1 cellular context compared by ENCODE assay signal in the genomic region with DNA sequence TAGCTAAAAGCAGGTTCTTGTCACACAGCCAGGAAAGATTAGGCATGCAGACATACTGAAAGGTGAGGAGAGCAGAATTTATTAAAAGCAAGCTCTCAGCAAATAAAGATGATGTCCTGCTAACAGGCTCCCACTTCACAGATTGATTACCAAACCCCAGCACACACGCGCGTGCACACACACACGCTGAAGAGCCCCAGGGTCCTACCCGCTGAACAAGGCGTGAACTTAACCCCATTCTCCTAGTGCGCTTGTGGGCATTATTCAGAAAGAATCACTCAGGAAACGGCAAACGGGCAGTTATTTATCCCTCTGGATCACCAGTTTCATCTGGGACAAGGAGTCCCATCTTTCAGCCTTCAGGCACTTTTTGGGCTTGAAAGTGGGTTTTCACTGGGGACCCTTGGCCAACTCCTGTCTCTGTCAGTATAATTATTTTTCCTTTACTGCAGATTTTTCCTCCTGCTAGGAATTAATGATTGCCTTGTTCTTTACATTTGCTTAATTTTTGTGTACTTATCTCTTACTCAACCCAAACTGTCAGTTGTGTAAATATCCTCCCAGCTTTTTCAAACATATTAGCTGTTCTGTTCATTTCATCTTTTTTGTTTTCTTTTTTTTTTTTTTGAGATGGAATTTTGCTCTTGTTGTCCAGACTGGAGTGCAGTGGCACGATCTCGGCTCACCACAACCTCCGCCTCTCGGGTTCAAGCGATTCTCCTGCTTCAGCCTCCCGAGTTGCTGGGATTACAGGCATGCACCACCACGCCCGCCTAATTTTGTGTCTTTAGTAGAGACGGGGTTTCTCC.
A peak's percentile ranks its signal among the peaks of the same experiment; 100 is the strongest.
TF ChIP-seq lines count a peak whose summit lies in the region.

No MANE protein-coding gene starts in this region.

TF ChIP-seq in HepG2, 621 proteins besides CTCF, POLR2A, EP300 and RAD21 (continued from another document and continues in another):
- TF ChIP-seq, protein P1, sequence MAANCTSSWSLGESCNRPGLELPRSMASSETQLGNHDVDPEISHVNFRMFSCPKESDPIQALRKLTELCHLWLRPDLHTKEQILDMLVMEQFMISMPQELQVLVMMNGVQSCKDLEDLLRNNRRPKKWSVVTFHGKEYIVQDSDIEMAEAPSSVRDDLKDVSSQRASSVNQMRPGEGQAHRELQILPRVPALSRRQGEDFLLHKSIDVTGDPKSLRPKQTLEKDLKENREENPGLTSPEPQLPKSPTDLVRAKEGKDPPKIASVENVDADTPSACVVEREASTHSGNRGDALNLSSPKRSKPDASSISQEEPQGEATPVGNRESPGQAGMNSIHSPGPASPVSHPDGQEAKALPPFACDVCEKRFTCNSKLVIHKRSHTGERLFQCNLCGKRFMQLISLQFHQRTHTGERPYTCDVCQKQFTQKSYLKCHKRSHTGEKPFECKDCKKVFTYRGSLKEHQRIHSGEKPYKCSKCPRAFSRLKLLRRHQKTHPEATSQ (CRISPR knock-in tag; IDR thresholded peaks at IDR 0.05; ENCODE audit: borderline replicate concordance), result no peak
- TF ChIP-seq ZNF850 (CRISPR knock-in tag; conservative IDR thresholded peaks at IDR 0.05) (no peak), KAT8 (CRISPR knock-in tag; IDR thresholded peaks at IDR 0.05) (peak; percentile 75; the same call in 1 of the 2 replicates), ZNF264 (CRISPR knock-in tag; IDR thresholded peaks at IDR 0.05) (0 out of 2 replicates have a peak, but pooled peaks have one; percentile 38), RBFOX2 (IDR thresholded peaks at IDR 0.05; ENCODE audit: low read depth, low read length) (no peak), ZNF256 (CRISPR knock-in tag; conservative IDR thresholded peaks at IDR 0.05) (no peak), HHEX (CRISPR knock-in tag; IDR thresholded peaks at IDR 0.05) (0 out of 2 replicates have a peak, but pooled peaks have one; percentile 68), PAWR (CRISPR knock-in tag; IDR thresholded peaks at IDR 0.05; ENCODE audit: borderline replicate concordance) (no peak), NFRKB (IDR thresholded peaks at IDR 0.05) (no peak), MTF1 (CRISPR knock-in tag; IDR thresholded peaks at IDR 0.05) (no peak), RFXAP (CRISPR knock-in tag; IDR thresholded peaks at IDR 0.05; ENCODE audit: borderline replicate concordance) (0 out of 2 replicates have a peak, but pooled peaks have one; percentile 37), MAF1 (CRISPR knock-in tag; IDR thresholded peaks at IDR 0.05; ENCODE audit: borderline replicate concordance) (no peak), REL (CRISPR knock-in tag; conservative IDR thresholded peaks at IDR 0.05) (no peak), SOX13 (IDR thresholded peaks at IDR 0.05) (0 out of 2 replicates have a peak, but pooled peaks have one; percentile 25), SOX13 (CRISPR knock-in tag; conservative IDR thresholded peaks at IDR 0.05 in 1 of 2, IDR thresholded peaks at IDR 0.05 in 1 of 2) (peak in 1 of 2 experiments; percentile 90; a peak in 2 of 4 replicates), ZNF598 (CRISPR knock-in tag; IDR thresholded peaks at IDR 0.05; ENCODE audit: borderline replicate concordance) (no peak), RORA (CRISPR knock-in tag; IDR thresholded peaks at IDR 0.05) (no peak), XBP1 (CRISPR knock-in tag; IDR thresholded peaks at IDR 0.05) (no peak), MED13 (CRISPR knock-in tag; IDR thresholded peaks at IDR 0.05) (no peak), CHD2 (IDR thresholded peaks at IDR 0.05; ENCODE audit: low read depth, low read length) (no peak), ZFP36 (IDR thresholded peaks at IDR 0.05; ENCODE audit: borderline replicate concordance, low read depth, low read length, partially characterized antibody) (no peak), ARNT (IDR thresholded peaks at IDR 0.05) (no peak), ATM (IDR thresholded peaks at IDR 0.05; ENCODE audit: borderline replicate concordance) (no peak), ZNF260 (CRISPR knock-in tag; IDR thresholded peaks at IDR 0.05; ENCODE audit: borderline replicate concordance, low read depth) (no peak), CC2D1A (CRISPR knock-in tag; IDR thresholded peaks at IDR 0.05) (no peak), TP53 (CRISPR knock-in tag; conservative IDR thresholded peaks at IDR 0.05) (no peak), TEAD3 (CRISPR knock-in tag; optimal IDR thresholded peaks at IDR 0.05; ENCODE audit: borderline replicate concordance) (peak; percentile 71), GPN1 (CRISPR knock-in tag; IDR thresholded peaks at IDR 0.05; ENCODE audit: borderline replicate concordance) (no peak), FOXA3 (CRISPR knock-in tag; IDR thresholded peaks at IDR 0.05) (peak; percentile 98), ZNF432 (CRISPR knock-in tag; IDR thresholded peaks at IDR 0.05; ENCODE audit: borderline replicate concordance) (no peak), RFX1 (IDR thresholded peaks at IDR 0.05) (no peak), FOXP1 (IDR thresholded peaks at IDR 0.05) (peak; percentile 96), FOXP1 (CRISPR knock-in tag; IDR thresholded peaks at IDR 0.05) (peak; percentile 92), CCAR2 (optimal IDR thresholded peaks at IDR 0.05; ENCODE audit: low read depth, low read length) (no peak), CBX1 (IDR thresholded peaks at IDR 0.05; ENCODE audit: low read depth) (peak; percentile 66), CENPT (CRISPR knock-in tag; IDR thresholded peaks at IDR 0.05; ENCODE audit: low read depth) (no peak), HMG20A (CRISPR knock-in tag; IDR thresholded peaks at IDR 0.05; ENCODE audit: borderline replicate concordance) (peak; percentile 88; the same call in 1 of the 2 replicates), PRPF4 (IDR thresholded peaks at IDR 0.05; ENCODE audit: low read depth, low read length, poor library complexity, severe bottlenecking) (no peak)
- TF ChIP-seq, protein P2, sequence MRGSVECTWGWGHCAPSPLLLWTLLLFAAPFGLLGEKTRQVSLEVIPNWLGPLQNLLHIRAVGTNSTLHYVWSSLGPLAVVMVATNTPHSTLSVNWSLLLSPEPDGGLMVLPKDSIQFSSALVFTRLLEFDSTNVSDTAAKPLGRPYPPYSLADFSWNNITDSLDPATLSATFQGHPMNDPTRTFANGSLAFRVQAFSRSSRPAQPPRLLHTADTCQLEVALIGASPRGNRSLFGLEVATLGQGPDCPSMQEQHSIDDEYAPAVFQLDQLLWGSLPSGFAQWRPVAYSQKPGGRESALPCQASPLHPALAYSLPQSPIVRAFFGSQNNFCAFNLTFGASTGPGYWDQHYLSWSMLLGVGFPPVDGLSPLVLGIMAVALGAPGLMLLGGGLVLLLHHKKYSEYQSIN (CRISPR knock-in tag; IDR thresholded peaks at IDR 0.05; ENCODE audit: borderline replicate concordance), result no peak
- TF ChIP-seq, protein P3, sequence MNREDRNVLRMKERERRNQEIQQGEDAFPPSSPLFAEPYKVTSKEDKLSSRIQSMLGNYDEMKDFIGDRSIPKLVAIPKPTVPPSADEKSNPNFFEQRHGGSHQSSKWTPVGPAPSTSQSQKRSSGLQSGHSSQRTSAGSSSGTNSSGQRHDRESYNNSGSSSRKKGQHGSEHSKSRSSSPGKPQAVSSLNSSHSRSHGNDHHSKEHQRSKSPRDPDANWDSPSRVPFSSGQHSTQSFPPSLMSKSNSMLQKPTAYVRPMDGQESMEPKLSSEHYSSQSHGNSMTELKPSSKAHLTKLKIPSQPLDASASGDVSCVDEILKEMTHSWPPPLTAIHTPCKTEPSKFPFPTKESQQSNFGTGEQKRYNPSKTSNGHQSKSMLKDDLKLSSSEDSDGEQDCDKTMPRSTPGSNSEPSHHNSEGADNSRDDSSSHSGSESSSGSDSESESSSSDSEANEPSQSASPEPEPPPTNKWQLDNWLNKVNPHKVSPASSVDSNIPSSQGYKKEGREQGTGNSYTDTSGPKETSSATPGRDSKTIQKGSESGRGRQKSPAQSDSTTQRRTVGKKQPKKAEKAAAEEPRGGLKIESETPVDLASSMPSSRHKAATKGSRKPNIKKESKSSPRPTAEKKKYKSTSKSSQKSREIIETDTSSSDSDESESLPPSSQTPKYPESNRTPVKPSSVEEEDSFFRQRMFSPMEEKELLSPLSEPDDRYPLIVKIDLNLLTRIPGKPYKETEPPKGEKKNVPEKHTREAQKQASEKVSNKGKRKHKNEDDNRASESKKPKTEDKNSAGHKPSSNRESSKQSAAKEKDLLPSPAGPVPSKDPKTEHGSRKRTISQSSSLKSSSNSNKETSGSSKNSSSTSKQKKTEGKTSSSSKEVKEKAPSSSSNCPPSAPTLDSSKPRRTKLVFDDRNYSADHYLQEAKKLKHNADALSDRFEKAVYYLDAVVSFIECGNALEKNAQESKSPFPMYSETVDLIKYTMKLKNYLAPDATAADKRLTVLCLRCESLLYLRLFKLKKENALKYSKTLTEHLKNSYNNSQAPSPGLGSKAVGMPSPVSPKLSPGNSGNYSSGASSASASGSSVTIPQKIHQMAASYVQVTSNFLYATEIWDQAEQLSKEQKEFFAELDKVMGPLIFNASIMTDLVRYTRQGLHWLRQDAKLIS (CRISPR knock-in tag; IDR thresholded peaks at IDR 0.05), result no peak
- TF ChIP-seq, protein P4, sequence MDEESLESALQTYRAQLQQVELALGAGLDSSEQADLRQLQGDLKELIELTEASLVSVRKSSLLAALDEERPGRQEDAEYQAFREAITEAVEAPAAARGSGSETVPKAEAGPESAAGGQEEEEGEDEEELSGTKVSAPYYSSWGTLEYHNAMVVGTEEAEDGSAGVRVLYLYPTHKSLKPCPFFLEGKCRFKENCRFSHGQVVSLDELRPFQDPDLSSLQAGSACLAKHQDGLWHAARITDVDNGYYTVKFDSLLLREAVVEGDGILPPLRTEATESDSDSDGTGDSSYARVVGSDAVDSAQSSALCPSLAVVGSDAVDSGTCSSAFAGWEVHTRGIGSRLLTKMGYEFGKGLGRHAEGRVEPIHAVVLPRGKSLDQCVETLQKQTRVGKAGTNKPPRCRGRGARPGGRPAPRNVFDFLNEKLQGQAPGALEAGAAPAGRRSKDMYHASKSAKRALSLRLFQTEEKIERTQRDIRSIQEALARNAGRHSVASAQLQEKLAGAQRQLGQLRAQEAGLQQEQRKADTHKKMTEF (CRISPR knock-in tag; IDR thresholded peaks at IDR 0.05), result peak; percentile 92
- TF ChIP-seq, protein P5, sequence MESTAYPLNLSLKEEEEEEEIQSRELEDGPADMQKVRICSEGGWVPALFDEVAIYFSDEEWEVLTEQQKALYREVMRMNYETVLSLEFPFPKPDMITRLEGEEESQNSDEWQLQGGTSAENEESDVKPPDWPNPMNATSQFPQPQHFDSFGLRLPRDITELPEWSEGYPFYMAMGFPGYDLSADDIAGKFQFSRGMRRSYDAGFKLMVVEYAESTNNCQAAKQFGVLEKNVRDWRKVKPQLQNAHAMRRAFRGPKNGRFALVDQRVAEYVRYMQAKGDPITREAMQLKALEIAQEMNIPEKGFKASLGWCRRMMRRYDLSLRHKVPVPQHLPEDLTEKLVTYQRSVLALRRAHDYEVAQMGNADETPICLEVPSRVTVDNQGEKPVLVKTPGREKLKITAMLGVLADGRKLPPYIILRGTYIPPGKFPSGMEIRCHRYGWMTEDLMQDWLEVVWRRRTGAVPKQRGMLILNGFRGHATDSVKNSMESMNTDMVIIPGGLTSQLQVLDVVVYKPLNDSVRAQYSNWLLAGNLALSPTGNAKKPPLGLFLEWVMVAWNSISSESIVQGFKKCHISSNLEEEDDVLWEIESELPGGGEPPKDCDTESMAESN (CRISPR knock-in tag; conservative IDR thresholded peaks at IDR 0.05), result no peak
- TF ChIP-seq, protein P6, sequence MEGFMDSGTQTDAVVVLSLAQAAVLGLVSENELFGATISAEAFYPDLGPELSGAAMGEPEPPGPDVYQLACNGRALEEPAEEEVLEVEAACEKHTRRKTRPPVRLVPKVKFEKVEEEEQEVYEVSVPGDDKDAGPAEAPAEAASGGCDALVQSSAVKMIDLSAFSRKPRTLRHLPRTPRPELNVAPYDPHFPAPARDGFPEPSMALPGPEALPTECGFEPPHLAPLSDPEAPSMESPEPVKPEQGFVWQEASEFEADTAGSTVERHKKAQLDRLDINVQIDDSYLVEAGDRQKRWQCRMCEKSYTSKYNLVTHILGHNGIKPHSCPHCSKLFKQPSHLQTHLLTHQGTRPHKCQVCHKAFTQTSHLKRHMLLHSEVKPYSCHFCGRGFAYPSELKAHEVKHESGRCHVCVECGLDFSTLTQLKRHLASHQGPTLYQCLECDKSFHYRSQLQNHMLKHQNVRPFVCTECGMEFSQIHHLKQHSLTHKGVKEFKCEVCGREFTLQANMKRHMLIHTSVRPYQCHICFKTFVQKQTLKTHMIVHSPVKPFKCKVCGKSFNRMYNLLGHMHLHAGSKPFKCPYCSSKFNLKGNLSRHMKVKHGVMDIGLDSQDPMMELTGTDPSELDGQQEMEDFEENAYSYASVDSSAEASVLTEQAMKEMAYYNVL (CRISPR knock-in tag; IDR thresholded peaks at IDR 0.05; ENCODE audit: borderline replicate concordance), result peak; percentile 86; the same call in 1 of the 2 replicates
- TF ChIP-seq, protein P7, sequence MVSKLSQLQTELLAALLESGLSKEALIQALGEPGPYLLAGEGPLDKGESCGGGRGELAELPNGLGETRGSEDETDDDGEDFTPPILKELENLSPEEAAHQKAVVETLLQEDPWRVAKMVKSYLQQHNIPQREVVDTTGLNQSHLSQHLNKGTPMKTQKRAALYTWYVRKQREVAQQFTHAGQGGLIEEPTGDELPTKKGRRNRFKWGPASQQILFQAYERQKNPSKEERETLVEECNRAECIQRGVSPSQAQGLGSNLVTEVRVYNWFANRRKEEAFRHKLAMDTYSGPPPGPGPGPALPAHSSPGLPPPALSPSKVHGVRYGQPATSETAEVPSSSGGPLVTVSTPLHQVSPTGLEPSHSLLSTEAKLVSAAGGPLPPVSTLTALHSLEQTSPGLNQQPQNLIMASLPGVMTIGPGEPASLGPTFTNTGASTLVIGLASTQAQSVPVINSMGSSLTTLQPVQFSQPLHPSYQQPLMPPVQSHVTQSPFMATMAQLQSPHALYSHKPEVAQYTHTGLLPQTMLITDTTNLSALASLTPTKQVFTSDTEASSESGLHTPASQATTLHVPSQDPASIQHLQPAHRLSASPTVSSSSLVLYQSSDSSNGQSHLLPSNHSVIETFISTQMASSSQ (IDR thresholded peaks at IDR 0.05; ENCODE audit: low read depth), result peak; percentile 94
- TF ChIP-seq, protein P7 (CRISPR knock-in tag; IDR thresholded peaks at IDR 0.05; ENCODE audit: borderline replicate concordance), result peak; percentile 94; the same call in 1 of the 2 replicates
- TF ChIP-seq, protein P8, sequence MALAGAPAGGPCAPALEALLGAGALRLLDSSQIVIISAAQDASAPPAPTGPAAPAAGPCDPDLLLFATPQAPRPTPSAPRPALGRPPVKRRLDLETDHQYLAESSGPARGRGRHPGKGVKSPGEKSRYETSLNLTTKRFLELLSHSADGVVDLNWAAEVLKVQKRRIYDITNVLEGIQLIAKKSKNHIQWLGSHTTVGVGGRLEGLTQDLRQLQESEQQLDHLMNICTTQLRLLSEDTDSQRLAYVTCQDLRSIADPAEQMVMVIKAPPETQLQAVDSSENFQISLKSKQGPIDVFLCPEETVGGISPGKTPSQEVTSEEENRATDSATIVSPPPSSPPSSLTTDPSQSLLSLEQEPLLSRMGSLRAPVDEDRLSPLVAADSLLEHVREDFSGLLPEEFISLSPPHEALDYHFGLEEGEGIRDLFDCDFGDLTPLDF (CRISPR knock-in tag; IDR thresholded peaks at IDR 0.05), result no peak
